ENCODE assay signal across 19 cellular contexts in genomic region chr2:77513191-77513590, GRCh38. TPM values are rescaled to one million over a fixed set of nuclear protein-coding genes. Genes with fewer than 3 reads are reported as not detected.
"Had no signal": no experiment of that assay in that cellular context is flagged by ENCODE, and none has a peak within 500 bp of the region (broad histone marks: within the 10 kb centered on the region; RNA-seq: fewer than 3 reads in every experiment).

No MANE protein-coding gene starts in this region.

- H3K9me3 Mint-ChIP-seq: activated T-helper 1 cell treated with anti-CD3 and anti-CD28 coated beads, Interleukin-12 subunit alpha, Interleukin-12 subunit beta, Interleukin-2, Interleukin-4 antibody, amounts not matched to agents 30 ng/mL and 10 ng/mL and 1 ng/mL, durations not matched to agents 14 hours and 24 hours and 36 hours had no signal

- H3K36me3 Mint-ChIP-seq: activated naive CD4-positive, alpha-beta T cell treated with anti-CD3 and anti-CD28 coated beads, Interleukin-2, amount 10 ng/mL, durations not matched to agents 7 days and 5 days; natural killer cell had no signal

- H3K27ac Mint-ChIP-seq: activated CD4-positive, alpha-beta T cell treated with anti-CD3 and anti-CD28 coated beads for 36 hours; activated CD8-positive, alpha-beta T cell treated with anti-CD3 and anti-CD28 coated beads for 36 hours; activated naive CD4-positive, alpha-beta T cell treated with anti-CD3 and anti-CD28 coated beads, Interleukin-2, amount 10 ng/mL, durations not matched to agents 7 days and 5 days; activated T-helper 1 cell treated with anti-CD3 and anti-CD28 coated beads, Interleukin-12 subunit alpha, Interleukin-12 subunit beta, Interleukin-2, Interleukin-4 antibody, amounts not matched to agents 30 ng/mL and 10 ng/mL and 1 ng/mL, durations not matched to agents 14 hours and 24 hours and 36 hours; natural killer cell; stimulated activated naive CD8-positive, alpha-beta T cell treated with anti-CD3 and anti-CD28 coated beads, Interleukin-15, amount 100 ng/mL, for 72 hours had no signal

- DNase-seq: activated CD4-positive, alpha-beta T cell treated with anti-CD3 and anti-CD28 coated beads for 36 hours; activated CD8-positive, alpha-beta memory T cell treated with anti-CD3 and anti-CD28 coated beads, Interleukin-2, amount 50 U/mL, for 48 hours; activated CD8-positive, alpha-beta T cell treated with anti-CD3 and anti-CD28 coated beads for 36 hours; activated naive CD4-positive, alpha-beta T cell treated with anti-CD3 and anti-CD28 coated beads, Interleukin-2, amount 10 ng/mL, durations not matched to agents 7 days and 5 days; brain microvascular endothelial cell; cerebellar nuclear complex; foreskin fibroblast; natural killer cell; occipital lobe; right lobe of liver; stimulated activated CD4-positive, alpha-beta T cell treated with anti-CD3 and anti-CD28 coated beads, Interleukin-12 subunit alpha, Interleukin-12 subunit beta, amount 100 ng/mL, for 4 hours; stimulated activated CD8-positive, alpha-beta memory T cell treated with anti-CD3 and anti-CD28 coated beads, Interleukin-4, amount 100 ng/mL, for 48 hours; stimulated activated naive CD8-positive, alpha-beta T cell treated with anti-CD3 and anti-CD28 coated beads, Interleukin-15, amount 100 ng/mL, for 72 hours; T-helper 9 cell had no signal

- H3K9me3 ChIP-seq: esophagus muscularis mucosa, prostate gland, right lobe of liver had no signal

- H3K4me3 Mint-ChIP-seq: activated CD4-positive, alpha-beta T cell treated with anti-CD3 and anti-CD28 coated beads for 36 hours; activated CD8-positive, alpha-beta T cell treated with anti-CD3 and anti-CD28 coated beads for 36 hours; activated naive CD4-positive, alpha-beta T cell treated with anti-CD3 and anti-CD28 coated beads, Interleukin-2, amount 10 ng/mL, durations not matched to agents 7 days and 5 days; activated T-helper 1 cell treated with anti-CD3 and anti-CD28 coated beads, Interleukin-12 subunit alpha, Interleukin-12 subunit beta, Interleukin-2, Interleukin-4 antibody, amounts not matched to agents 30 ng/mL and 10 ng/mL and 1 ng/mL, durations not matched to agents 14 hours and 24 hours and 36 hours; natural killer cell; stimulated activated naive CD8-positive, alpha-beta T cell treated with anti-CD3 and anti-CD28 coated beads, Interleukin-15, amount 100 ng/mL, for 72 hours had no signal

- H3K4me1 ChIP-seq: esophagus muscularis mucosa, prostate gland, right lobe of liver had no signal

- ATAC-seq: activated CD4-positive, alpha-beta T cell treated with anti-CD3 and anti-CD28 coated beads for 36 hours; activated CD8-positive, alpha-beta T cell treated with anti-CD3 and anti-CD28 coated beads for 36 hours; natural killer cell; right lobe of liver; stimulated activated naive CD8-positive, alpha-beta T cell treated with anti-CD3 and anti-CD28 coated beads, Interleukin-15, amount 100 ng/mL, for 72 hours had no signal

- H3K27me3 Mint-ChIP-seq: activated CD4-positive, alpha-beta T cell treated with anti-CD3 and anti-CD28 coated beads for 36 hours; activated CD8-positive, alpha-beta T cell treated with anti-CD3 and anti-CD28 coated beads for 36 hours; activated naive CD4-positive, alpha-beta T cell treated with anti-CD3 and anti-CD28 coated beads, Interleukin-2, amount 10 ng/mL, durations not matched to agents 7 days and 5 days; stimulated activated naive CD8-positive, alpha-beta T cell treated with anti-CD3 and anti-CD28 coated beads, Interleukin-15, amount 100 ng/mL, for 72 hours had no signal

- H3K27me3 ChIP-seq: brain microvascular endothelial cell, esophagus muscularis mucosa, right lobe of liver had no signal

- H3K4me3 ChIP-seq: esophagus muscularis mucosa, prostate gland, right lobe of liver had no signal

- H3K4me1 Mint-ChIP-seq: activated CD4-positive, alpha-beta T cell treated with anti-CD3 and anti-CD28 coated beads for 36 hours; activated naive CD4-positive, alpha-beta T cell treated with anti-CD3 and anti-CD28 coated beads, Interleukin-2, amount 10 ng/mL, durations not matched to agents 7 days and 5 days; natural killer cell; stimulated activated naive CD8-positive, alpha-beta T cell treated with anti-CD3 and anti-CD28 coated beads, Interleukin-15, amount 100 ng/mL, for 72 hours had no signal

- H3K27ac ChIP-seq: brain microvascular endothelial cell, esophagus muscularis mucosa, prostate gland, right lobe of liver, VCaP had no signal

- H3K36me3 ChIP-seq: brain microvascular endothelial cell, esophagus muscularis mucosa, prostate gland, right lobe of liver had no signal

RNA-seq across cellular contexts. Expression of gene LRRTM4, which starts 9.0 kb away (rescaled TPM):
- total RNA-seq: activated CD4-positive, alpha-beta T cell treated with anti-CD3 and anti-CD28 coated beads for 36 hours; activated CD8-positive, alpha-beta T cell treated with anti-CD3 and anti-CD28 coated beads for 36 hours; activated T-helper 1 cell treated with anti-CD3 and anti-CD28 coated beads, Interleukin-12 subunit alpha, Interleukin-12 subunit beta, Interleukin-2, Interleukin-4 antibody, amounts not matched to agents 30 ng/mL and 10 ng/mL and 1 ng/mL, durations not matched to agents 14 hours and 24 hours and 36 hours; dermis microvascular lymphatic vessel endothelial cell; natural killer cell had no signal
